Comparison of ENCODE assay signal across 1 cellular context in the genomic region with DNA sequence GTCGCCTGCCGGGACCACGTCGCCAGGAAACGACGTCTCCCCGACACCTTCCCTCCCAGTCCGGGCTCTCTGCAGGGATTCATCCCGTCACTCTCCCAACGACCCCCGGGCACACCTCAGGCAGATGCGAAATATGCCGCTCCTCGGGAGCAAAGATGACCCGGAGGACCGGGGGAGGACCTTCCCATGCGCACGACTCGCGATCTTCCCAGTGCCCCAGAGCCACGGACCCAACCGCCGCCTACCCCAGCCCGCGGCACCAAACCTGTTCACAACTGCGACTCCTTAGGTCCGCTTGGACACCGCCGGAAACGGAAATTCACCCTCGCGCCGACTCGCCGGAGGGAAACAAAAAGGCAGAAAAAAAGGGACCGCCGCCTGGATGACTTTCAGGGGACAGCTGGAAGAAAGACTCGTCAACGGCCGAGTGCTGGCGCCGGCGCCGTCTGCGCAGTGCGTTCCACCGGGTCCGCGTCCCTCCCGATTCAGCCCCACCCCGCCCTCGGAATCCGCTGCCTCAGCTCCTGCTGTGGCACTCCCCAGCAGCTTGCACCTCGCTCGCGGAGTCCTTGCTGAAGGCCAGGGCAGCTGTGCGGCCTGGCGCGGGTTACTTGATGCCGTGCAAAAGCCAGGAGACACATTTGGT.
TF ChIP-seq lines count a peak whose summit lies in the region.

No MANE protein-coding gene starts in this region.

TF ChIP-seq in HEK293, 187 proteins besides CTCF, POLR2A, EP300 and RAD21 (continued from another document):
- TF ChIP-seq, protein P1, sequence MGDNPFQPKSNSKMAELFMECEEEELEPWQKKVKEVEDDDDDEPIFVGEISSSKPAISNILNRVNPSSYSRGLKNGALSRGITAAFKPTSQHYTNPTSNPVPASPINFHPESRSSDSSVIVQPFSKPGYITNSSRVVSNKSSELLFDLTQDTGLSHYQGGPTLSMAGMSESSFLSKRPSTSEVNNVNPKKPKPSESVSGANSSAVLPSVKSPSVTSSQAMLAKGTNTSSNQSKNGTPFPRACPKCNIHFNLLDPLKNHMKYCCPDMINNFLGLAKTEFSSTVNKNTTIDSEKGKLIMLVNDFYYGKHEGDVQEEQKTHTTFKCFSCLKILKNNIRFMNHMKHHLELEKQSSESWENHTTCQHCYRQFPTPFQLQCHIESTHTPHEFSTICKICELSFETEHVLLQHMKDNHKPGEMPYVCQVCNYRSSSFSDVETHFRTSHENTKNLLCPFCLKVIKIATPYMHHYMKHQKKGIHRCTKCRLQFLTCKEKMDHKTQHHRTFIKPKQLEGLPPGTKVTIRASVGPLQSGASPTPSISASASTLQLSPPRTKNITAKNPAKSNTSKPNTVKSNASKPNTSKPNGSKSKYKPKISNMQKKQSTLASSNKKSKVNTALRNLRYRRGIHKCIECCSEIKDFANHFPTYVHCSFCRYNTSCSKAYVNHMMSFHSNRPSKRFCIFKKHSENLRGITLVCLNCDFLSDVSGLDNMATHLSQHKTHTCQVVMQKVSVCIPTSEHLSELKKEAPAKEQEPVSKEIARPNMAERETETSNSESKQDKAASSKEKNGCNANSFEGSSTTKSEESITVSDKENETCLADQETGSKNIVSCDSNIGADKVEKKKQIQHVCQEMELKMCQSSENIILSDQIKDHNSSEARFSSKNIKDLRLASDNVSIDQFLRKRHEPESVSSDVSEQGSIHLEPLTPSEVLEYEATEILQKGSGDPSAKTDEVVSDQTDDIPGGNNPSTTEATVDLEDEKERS (tag by site-specific recombination; IDR thresholded peaks at IDR 0.05) = peak; percentile 67; the same call in 1 of the 2 replicates
- TF ChIP-seq SCRT2 (tag by site-specific recombination; IDR thresholded peaks at IDR 0.05) (peak; percentile 96), ZNF394 (tag by site-specific recombination; IDR thresholded peaks at IDR 0.05; ENCODE audit: borderline replicate concordance) (peak; percentile 60; the same call in 1 of the 2 replicates), REPIN1 (tag by site-specific recombination; IDR thresholded peaks at IDR 0.05; ENCODE audit: low read depth) (peak; percentile 84; the same call in 1 of the 2 replicates), SP7 (tag by site-specific recombination; IDR thresholded peaks at IDR 0.05) (peak; percentile 93), ZNF707 (tag by site-specific recombination; IDR thresholded peaks at IDR 0.05) (peak; percentile 56; the same call in 1 of the 2 replicates)
- TF ChIP-seq, protein P2, sequence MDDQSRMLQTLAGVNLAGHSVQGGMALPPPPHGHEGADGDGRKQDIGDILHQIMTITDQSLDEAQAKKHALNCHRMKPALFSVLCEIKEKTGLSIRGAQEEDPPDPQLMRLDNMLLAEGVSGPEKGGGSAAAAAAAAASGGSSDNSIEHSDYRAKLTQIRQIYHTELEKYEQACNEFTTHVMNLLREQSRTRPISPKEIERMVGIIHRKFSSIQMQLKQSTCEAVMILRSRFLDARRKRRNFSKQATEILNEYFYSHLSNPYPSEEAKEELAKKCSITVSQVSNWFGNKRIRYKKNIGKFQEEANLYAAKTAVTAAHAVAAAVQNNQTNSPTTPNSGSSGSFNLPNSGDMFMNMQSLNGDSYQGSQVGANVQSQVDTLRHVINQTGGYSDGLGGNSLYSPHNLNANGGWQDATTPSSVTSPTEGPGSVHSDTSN (CRISPR knock-in tag; IDR thresholded peaks at IDR 0.05) = 0 out of 2 replicates have a peak, but pooled peaks have one; percentile 48
